In the genomic region with DNA sequence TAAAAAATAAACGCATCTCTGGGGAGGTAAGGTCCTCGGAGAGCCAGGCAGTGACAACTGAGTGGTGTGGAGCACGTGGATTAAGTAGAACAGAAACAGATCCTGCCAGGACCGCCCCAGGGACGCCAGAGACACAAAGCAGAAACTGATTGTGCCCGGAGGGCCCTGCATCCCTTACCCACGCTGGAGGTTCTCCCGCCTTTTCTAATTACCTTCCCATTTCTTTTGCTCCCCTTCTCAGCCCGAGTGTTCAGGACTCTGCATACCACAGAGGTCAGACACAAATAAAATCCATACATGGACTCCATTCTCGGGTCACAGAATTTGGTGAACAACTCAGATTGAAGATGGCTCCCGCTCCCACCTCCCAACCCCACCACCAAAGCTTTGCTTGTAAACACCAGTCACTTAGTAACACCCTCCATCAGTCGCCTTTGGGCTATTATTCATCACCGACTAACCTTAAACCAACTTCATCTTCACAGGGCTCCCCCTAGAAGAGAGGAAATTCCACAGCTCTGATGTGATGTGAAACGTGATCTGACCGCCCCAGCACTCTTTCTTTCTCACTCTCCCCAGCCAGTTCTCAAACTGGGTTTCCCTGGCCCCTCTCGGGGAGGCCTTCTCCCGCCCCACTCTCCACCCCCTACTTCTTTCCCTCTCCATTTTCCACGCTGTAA, we compare ENCODE assay signal across 8 cellular contexts. TPM values are rescaled to one million over a fixed set of nuclear protein-coding genes. Genes with fewer than 3 reads are reported as not detected.
DNase-seq lines count a peak whose midpoint lies in the region; ATAC-seq and TF ChIP-seq lines count a peak whose summit lies in the region.

No MANE protein-coding gene starts in this region.

- H3K9me3 Mint-ChIP-seq in CD4-positive, alpha-beta memory T cell: no peaks in the 10 kb centered on the region

- peak overlapping the region in 6 of 7 donors; percentile 70 to 95 (median 78) for H3K27ac Mint-ChIP-seq in CD4-positive, alpha-beta memory T cell

- intact Hi-C loops in CD4-positive, alpha-beta memory T cell (cut with micrococcal nuclease): no loop called here

- H3K36me3 ChIP-seq in CD4-positive, alpha-beta memory T cell (ENCODE audit: insufficient read depth, low read length): no peaks in the 10 kb centered on the region
- 0 out of 2 replicates have a peak, but pooled peaks cover 2% of the 10 kb centered on the region for H3K36me3 ChIP-seq in HUES64 (ENCODE audit: insufficient read depth, low read length)
- H3K36me3 ChIP-seq in right atrium auricular region: no peaks in the 10 kb centered on the region

- H3K4me1 Mint-ChIP-seq in CD4-positive, alpha-beta memory T cell: peaks cover 22 to 56% (median 46%) of the 10 kb centered on the region in 4 donors

- no peaks in the 10 kb centered on the region for H3K27me3 ChIP-seq in CD4-positive, alpha-beta memory T cell (ENCODE audit: insufficient read depth, low read length)
- H3K27me3 ChIP-seq in HUES64 (ENCODE audit: insufficient read depth, low read length) (no peaks in the 10 kb centered on the region), right atrium auricular region (no peaks in the 10 kb centered on the region)

- no peaks in the 10 kb centered on the region for H3K27me3 Mint-ChIP-seq in CD4-positive, alpha-beta memory T cell

- POLR2A ChIA-PET in CD4-positive, alpha-beta memory T cell (lab: Charles Lee; ENCODE audit: partially characterized antibody): interaction anchor here (0.6 to 6.0 kb wide), 2 partner anchors 33 to 93 kb away, joined by 3 to 59 read pairs; a partner anchor contains a TSS

- H3K4me3 ChIP-seq in CD4-positive, alpha-beta memory T cell (ENCODE audit: low read length in 2 of 2): no peak overlapping the region
- H3K4me3 ChIP-seq in HUES64 (ENCODE audit: low read length): peak overlapping the region; percentile 72
- no peak overlapping the region for H3K4me3 ChIP-seq in right atrium auricular region
- no peak overlapping the region for H3K4me3 ChIP-seq in skin epidermis

- WGBS in HUES64: under 1% methylated on average over 18 of the region's 18 CpGs

- no peaks in the 10 kb centered on the region for H3K36me3 Mint-ChIP-seq in CD4-positive, alpha-beta memory T cell

- CTCF ChIA-PET in CD4-positive, alpha-beta memory T cell (lab: Charles Lee; ENCODE audit: partially characterized antibody): interaction anchor here (0.8 to 1.6 kb wide), 5 partner anchors 16 to 87 kb away, joined by 3 to 5 read pairs (median 3); no protein-coding TSS in a partner anchor

- peaks cover 52% of the 10 kb centered on the region for H3K4me1 ChIP-seq in CD4-positive, alpha-beta memory T cell (ENCODE audit: insufficient read depth, low read length)
- H3K4me1 ChIP-seq in HUES64 (ENCODE audit: insufficient read depth, low read length) (peaks cover 63% of the 10 kb centered on the region), right atrium auricular region (peaks cover 0 to 33% of the 10 kb centered on the region in 2 donors)

- peak in 4 of 5 donors; percentile 24 to 64 (median 28) for DNase-seq in CD4-positive, alpha-beta memory T cell
- peak; percentile 12 for DNase-seq in activated gamma-delta T cell treated with anti-CD3 and anti-CD28 coated beads, Interleukin-2, amount 50 U/mL, for 16 hours (ENCODE audit: low read depth)
- no peak for DNase-seq in right atrium auricular region (ENCODE audit: low spot score)

- H3K9ac ChIP-seq in HUES64 (ENCODE audit: low read depth, low read length): peak overlapping the region; percentile 96

- no peak overlapping the region for H3K27ac ChIP-seq in CD4-positive, alpha-beta memory T cell (ENCODE audit: low read depth, low read length)
- H3K27ac ChIP-seq in HUES64 (ENCODE audit: low read depth, low read length) (peak overlapping the region; percentile 97), right atrium auricular region (peak overlapping the region; percentile 22 to 56), skin epidermis (peak overlapping the region in 15 of 21 experiments; percentile 24 to 94 (median 63))

- TF ChIP-seq CTCF in right atrium auricular region (IDR thresholded peaks at IDR 0.05): no peak

- no peak for ATAC-seq in HG02763 (IDR thresholded peaks at IDR 0.05; ENCODE audit: unreplicated experiment)
- ATAC-seq in HG03442 (IDR thresholded peaks at IDR 0.05; ENCODE audit: unreplicated experiment): no peak
- no peak for ATAC-seq in GM19455 (IDR thresholded peaks at IDR 0.05; ENCODE audit: unreplicated experiment)

- peak overlapping the region in 7 of 8 donors; percentile 44 to 71 (median 58) for H3K4me3 Mint-ChIP-seq in CD4-positive, alpha-beta memory T cell

- no peaks in the 10 kb centered on the region for H3K9me3 ChIP-seq in CD4-positive, alpha-beta memory T cell (ENCODE audit: control insufficient read depth in 1 of 2, low read length in 2 of 2)
- H3K9me3 ChIP-seq in HUES64 (ENCODE audit: insufficient read depth, low read depth, low read length) (no peaks in the 10 kb centered on the region), right atrium auricular region (no peaks in the 10 kb centered on the region)

RNA-seq across cellular contexts. Expression of a gene that starts 32.6 kb away (rescaled TPM):
- total RNA-seq in CD4-positive, alpha-beta memory T cell: 100 to 1,000 TPM; 124 to 125 TPM
- 100 to 1,000 TPM; 268 to 334 TPM for polyA plus RNA-seq in CD4-positive, alpha-beta memory T cell
- polyA plus RNA-seq in HUES64 (2013, experiment 1 of 2): 34.5 TPM
- polyA plus RNA-seq in HUES64 (2013, experiment 2 of 2): 40.9 TPM
- 10 to 100 TPM; 28.0 to 46.2 TPM for total RNA-seq in right atrium auricular region
